8 cellular contexts compared by ENCODE assay signal in genomic region chr19:41859213-41859617, GRCh38. TPM values are rescaled to one million over a fixed set of nuclear protein-coding genes. Genes with fewer than 3 reads are reported as not detected.
DNase-seq lines count a peak whose midpoint lies in the region; ATAC-seq, FAIRE-seq and TF ChIP-seq lines count a peak whose summit lies in the region.

No MANE protein-coding gene starts in this region.

- intact Hi-C loops in CD8-positive, alpha-beta T cell (cut with DNase I, micrococcal nuclease), result loop anchor here (1.0 to 5.0 kb wide), 13 partner anchors 25 to 497 kb away; partner anchors contain the start of genes GSK3A (in 2 of the 2), RABAC1 (in 2 of the 2), B9D2 (in 1 of the 2) and MEGF8 (in 1 of the 2)

- peaks cover 26% of the 10 kb centered on the region for H3K36me3 ChIP-seq in CD8-positive, alpha-beta T cell (ENCODE audit: insufficient read depth, low read length)
- H3K36me3 ChIP-seq in OCI-LY1 (ENCODE audit: insufficient read depth, low read length) (peaks cover 39% of the 10 kb centered on the region), endodermal cell (ENCODE audit: control insufficient read depth, insufficient read depth, low read length) (peaks cover 37% of the 10 kb centered on the region), osteoblast (ENCODE audit: insufficient read depth, low read length) (peaks cover 35% of the 10 kb centered on the region)

- peak overlapping the region; percentile 54 for H3K9ac ChIP-seq in OCI-LY1 (ENCODE audit: low read length)
- peak overlapping the region; percentile 38 for H3K9ac ChIP-seq in endodermal cell (ENCODE audit: extremely low read depth, low read length, poor library complexity, severe bottlenecking)

- H2AFZ ChIP-seq in OCI-LY1 (ENCODE audit: low read length) (peak overlapping the region; percentile 39), osteoblast (ENCODE audit: low read length) (peak overlapping the region; percentile 60)

- H3K27me3 ChIP-seq in CD8-positive, alpha-beta T cell (ENCODE audit: insufficient read depth, low read length), result no peaks in the 10 kb centered on the region
- H3K27me3 ChIP-seq in OCI-LY1 (ENCODE audit: insufficient read depth, low read length), result no peaks in the 10 kb centered on the region
- peaks cover 7% of the 10 kb centered on the region for H3K27me3 ChIP-seq in endodermal cell (ENCODE audit: control insufficient read depth, insufficient read depth, low read length, poor library complexity, severe bottlenecking)
- peaks cover 14% of the 10 kb centered on the region for H3K27me3 ChIP-seq in osteoblast (ENCODE audit: insufficient read depth, low read length)

- TF ChIP-seq CTCF in CD8-positive, alpha-beta T cell (IDR thresholded peaks at IDR 0.05), result no peak
- TF ChIP-seq CTCF in OCI-LY1 (IDR thresholded peaks at IDR 0.05; ENCODE audit: low read length) (peak; percentile 51), endodermal cell (conservative IDR thresholded peaks at IDR 0.05) (no peak), osteoblast (IDR thresholded peaks at IDR 0.05; ENCODE audit: extremely low read depth, low read depth, low read length) (no peak)

- no peaks in the 10 kb centered on the region for H3K9me2 ChIP-seq in OCI-LY1 (ENCODE audit: low read depth, low read length)

- 12 to 19% methylated on average over 7 to 8 of the region's 8 CpGs for WGBS in endodermal cell (ENCODE audit: insufficient coverage in 1 of 2, insufficient read length in 1 of 2), 2 experiments

- H3K27ac ChIP-seq in CD8-positive, alpha-beta T cell (ENCODE audit: low read depth, low read length), result peak overlapping the region; percentile 79
- no peak overlapping the region for H3K27ac ChIP-seq in OCI-LY1 (ENCODE audit: low read depth, low read length, poor library complexity, severe bottlenecking)
- H3K27ac ChIP-seq in endodermal cell (ENCODE audit: low read depth, low read length), result no peak overlapping the region
- H3K27ac ChIP-seq in osteoblast (ENCODE audit: low read depth, low read length), result no peak overlapping the region

- DNase-seq in CD8-positive, alpha-beta T cell, result no peak
- DNase-seq in endodermal cell (no peak), osteoblast (ENCODE audit: insufficient read length, low spot score, missing footprints) (no peak), H54 (ENCODE audit: insufficient read length, low spot score) (no peak), NCI-H1092 treated with DMSO at 0.1 percent for 48 hours (lab: John Stamatoyannopoulos, UW) (no peak)

- H3K4me1 Mint-ChIP-seq in CD8-positive, alpha-beta T cell (ENCODE audit: low read depth), result peaks cover 44% of the 10 kb centered on the region
- H3K4me1 Mint-ChIP-seq in endodermal cell, result peaks cover 26% of the 10 kb centered on the region

- no peaks in the 10 kb centered on the region for H3F3A ChIP-seq in OCI-LY1 (ENCODE audit: insufficient read depth, low read length)

- H3K4me3 Mint-ChIP-seq in CD8-positive, alpha-beta T cell, result peak overlapping the region; percentile 94
- H3K4me3 Mint-ChIP-seq in endodermal cell, result peak overlapping the region; percentile 81

- CTCF ChIA-PET in CD8-positive, alpha-beta T cell (lab: Charles Lee), result interaction anchor here (0.6 to 4.6 kb wide), 26 partner anchors 8 to 409 kb away, joined by 3 to 56 read pairs (median 5); partner anchors contain the start of genes ARHGEF1, CD79A, ERFL and RABAC1

- FAIRE-seq in H54 (lab: Jason Lieb, UNC), result no peak

- POLR2A ChIA-PET in CD8-positive, alpha-beta T cell (lab: Charles Lee), result interaction anchor here (0.9 to 4.7 kb wide), 14 partner anchors 13 to 100 kb away, joined by 3 to 120 read pairs (median 8); partner anchors contain the start of genes ARHGEF1, ERFL and RABAC1

- H3K79me2 ChIP-seq in OCI-LY1 (ENCODE audit: insufficient read depth, low read length) (peaks cover 36% of the 10 kb centered on the region), osteoblast (ENCODE audit: insufficient read depth, low read length) (peaks cover 42% of the 10 kb centered on the region)

- ATAC-seq in CD8-positive, alpha-beta T cell, result no peak
- ATAC-seq in GM19455 (IDR thresholded peaks at IDR 0.05; ENCODE audit: unreplicated experiment) (no peak), HG02610 (IDR thresholded peaks at IDR 0.05; ENCODE audit: unreplicated experiment) (no peak)

- TF ChIP-seq POLR2A in H54 (IDR thresholded peaks at IDR 0.05; ENCODE audit: low read depth, low read length), result no peak

- peaks cover 4% of the 10 kb centered on the region for H3K27me3 Mint-ChIP-seq in CD8-positive, alpha-beta T cell (ENCODE audit: low read depth)
- H3K27me3 Mint-ChIP-seq in endodermal cell (ENCODE audit: insufficient read depth), result peaks cover 18% of the 10 kb centered on the region

- peak overlapping the region; percentile 96 for H3K27ac Mint-ChIP-seq in CD8-positive, alpha-beta T cell
- H3K27ac Mint-ChIP-seq in endodermal cell, result peak overlapping the region; percentile 67

- H3K4me3 ChIP-seq in CD8-positive, alpha-beta T cell (ENCODE audit: low read depth, low read length), result peak overlapping the region; percentile 92
- H3K4me3 ChIP-seq in OCI-LY1 (ENCODE audit: low read depth, low read length, poor library complexity, severe bottlenecking), result peak overlapping the region; percentile 34
- H3K4me3 ChIP-seq in endodermal cell (ENCODE audit: low read length), result peak overlapping the region; percentile 79
- peak overlapping the region; percentile 93 for H3K4me3 ChIP-seq in osteoblast (ENCODE audit: insufficient read depth, low read length)

- peaks cover 41% of the 10 kb centered on the region for H3K36me3 Mint-ChIP-seq in CD8-positive, alpha-beta T cell
- H3K36me3 Mint-ChIP-seq in endodermal cell (ENCODE audit: low read depth), result peaks cover 37% of the 10 kb centered on the region

- H3K9me3 Mint-ChIP-seq in CD8-positive, alpha-beta T cell, result no peaks in the 10 kb centered on the region
- no peaks in the 10 kb centered on the region for H3K9me3 Mint-ChIP-seq in endodermal cell

- H4K20me1 ChIP-seq in OCI-LY1 (ENCODE audit: insufficient read depth, low read length), result no peaks in the 10 kb centered on the region
- peaks cover 31% of the 10 kb centered on the region for H4K20me1 ChIP-seq in osteoblast (ENCODE audit: insufficient read depth, low read length)

- H3K4me2 ChIP-seq in OCI-LY1 (ENCODE audit: low read length) (peak overlapping the region; percentile 55), osteoblast (ENCODE audit: insufficient read depth, low read length) (peak overlapping the region; percentile 92)

- no peaks in the 10 kb centered on the region for H3K9me3 ChIP-seq in CD8-positive, alpha-beta T cell (ENCODE audit: low read length)
- no peaks in the 10 kb centered on the region for H3K9me3 ChIP-seq in OCI-LY1 (ENCODE audit: low read length)
- H3K9me3 ChIP-seq in endodermal cell (ENCODE audit: control insufficient read depth, low read length), result no peaks in the 10 kb centered on the region
- H3K9me3 ChIP-seq in osteoblast (ENCODE audit: low read depth, low read length), result no peaks in the 10 kb centered on the region

- H3K4me1 ChIP-seq in CD8-positive, alpha-beta T cell (ENCODE audit: insufficient read depth, low read length), result peaks cover 40% of the 10 kb centered on the region
- H3K4me1 ChIP-seq in OCI-LY1 (ENCODE audit: insufficient read depth, low read length, severe bottlenecking), result peaks cover 42% of the 10 kb centered on the region
- peaks cover 23% of the 10 kb centered on the region for H3K4me1 ChIP-seq in endodermal cell (ENCODE audit: control insufficient read depth, insufficient read depth, low read length)
- peaks cover 25% of the 10 kb centered on the region for H3K4me1 ChIP-seq in osteoblast (ENCODE audit: insufficient read depth, low read length)

RNA-seq across cellular contexts. Expression of gene RPS19, which starts 0.8 kb away (rescaled TPM):
- total RNA-seq in CD8-positive, alpha-beta T cell, result 1,000 to 10,000 TPM; 3,663 to 3,781 TPM
- 1,000 to 10,000 TPM; 2,321 to 2,418 TPM for total RNA-seq in endodermal cell
- 4,136 TPM for polyA plus RNA-seq in endodermal cell (2013, experiment 1 of 2)
- 3,965 TPM for polyA plus RNA-seq in endodermal cell (2013, experiment 2 of 2)
- total RNA-seq in osteoblast, result 486 and 791 TPM in 2 replicates

RNA-seq across cellular contexts. Expression of gene DMRTC2, which starts 14.4 kb away (rescaled TPM):
- total RNA-seq in CD8-positive, alpha-beta T cell, result not detected
- total RNA-seq in endodermal cell (not detected), osteoblast (not detected in 2 replicates)
- polyA plus RNA-seq in endodermal cell (2013, experiment 1 of 2), result not detected
- polyA plus RNA-seq in endodermal cell (2013, experiment 2 of 2), result not detected

RNA-seq across cellular contexts. Expression of gene LYPD4, which starts 14.7 kb away (rescaled TPM):
- total RNA-seq in CD8-positive, alpha-beta T cell, result not detected
- total RNA-seq in endodermal cell (not detected), osteoblast (not detected in 2 replicates)
- polyA plus RNA-seq in endodermal cell (2013, experiment 1 of 2), result not detected
- not detected for polyA plus RNA-seq in endodermal cell (2013, experiment 2 of 2)

RNA-seq across cellular contexts. Expression of gene CD79A, which starts 17.9 kb away (rescaled TPM):
- total RNA-seq in CD8-positive, alpha-beta T cell, result 10 to 100 TPM; 19.5 to 19.6 TPM
- total RNA-seq in endodermal cell, result not detected
- polyA plus RNA-seq in endodermal cell (2013, experiment 1 of 2), result 0.43 TPM
- 0.58 TPM for polyA plus RNA-seq in endodermal cell (2013, experiment 2 of 2)
- total RNA-seq in osteoblast, result 0.36 TPM in 1 of 2 replicates, not detected in the other

RNA-seq across cellular contexts. Expression of gene ARHGEF1, which starts 23.8 kb away (rescaled TPM):
- 1,000 to 10,000 TPM; 1,125 to 1,160 TPM for total RNA-seq in CD8-positive, alpha-beta T cell
- total RNA-seq in endodermal cell (100 to 1,000 TPM in 1 of 2 donors, 10 to 100 TPM in 1; 89.9 to 116 TPM), osteoblast (30.6 and 31.8 TPM in 2 replicates)
- polyA plus RNA-seq in endodermal cell (2013, experiment 1 of 2), result 48.7 TPM
- 35.1 TPM for polyA plus RNA-seq in endodermal cell (2013, experiment 2 of 2)

Comparison
In these comparisons a context has a peak if more than half of its experiments do, and no peak if none do; other contexts are left out.
1. H3K4me3 ChIP-seq: peak in every context shown above with its lines; median percentile 93 in osteoblast; 92 in CD8-positive, alpha-beta T cell; 79 in endodermal cell; 34 in OCI-LY1.